In the genomic region with DNA sequence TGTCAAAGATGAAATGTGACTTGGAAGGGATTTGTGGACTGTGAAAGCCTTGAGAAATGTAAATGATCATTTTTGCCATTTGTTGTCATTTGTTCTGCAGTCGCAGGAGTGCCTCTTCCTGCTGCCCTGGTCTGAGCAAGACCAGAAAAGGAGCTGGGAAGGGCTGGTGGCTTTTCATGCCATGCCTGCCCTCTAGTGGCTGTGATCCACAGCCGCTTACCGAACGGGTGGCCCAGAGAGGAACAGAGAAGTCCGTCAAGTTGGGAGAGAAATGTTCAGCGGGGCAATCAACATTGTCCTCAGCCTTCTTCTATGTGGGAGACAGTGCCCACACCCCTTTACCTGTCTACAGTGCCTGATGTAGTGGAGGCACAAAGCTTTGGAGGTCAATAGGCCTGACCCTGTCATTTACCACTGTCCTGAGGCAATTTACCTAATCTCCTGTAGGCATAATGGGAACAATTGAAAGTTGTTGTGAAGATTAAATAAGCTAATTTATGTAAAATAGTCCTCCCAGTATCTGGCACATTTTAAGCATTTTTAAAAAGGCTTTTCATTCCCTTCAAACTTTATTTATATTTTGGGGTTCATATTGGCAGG, we compare ENCODE assay signal across 8 cellular contexts.
DNase-seq lines count a peak whose midpoint lies in the region; ATAC-seq and TF ChIP-seq lines count a peak whose summit lies in the region.

No MANE protein-coding gene starts in this region.

- peak; percentile 95 for TF ChIP-seq CTCF in A673 (conservative IDR thresholded peaks at IDR 0.05; ENCODE audit: low read depth, low read length)
- peak; percentile 80 for TF ChIP-seq CTCF in MCF 10A (IDR thresholded peaks at IDR 0.05; ENCODE audit: unreplicated experiment)

- peaks cover 10% of the 10 kb centered on the region for H3K4me1 Mint-ChIP-seq in MCF 10A (ENCODE audit: insufficient read depth, unreplicated experiment)

- H3K27ac ChIP-seq in A673 (ENCODE audit: low read depth, low read length, poor library complexity, severe bottlenecking), result no peak overlapping the region

- H3K27ac Mint-ChIP-seq in MCF 10A (ENCODE audit: low read depth, unreplicated experiment), result no peak overlapping the region

- peak; percentile 84 for DNase-seq in A673 (ENCODE audit: low spot score)
- peak; percentile 2 for DNase-seq in NCI-H187 treated with DMSO at 0.1 percent for 48 hours (lab: John Stamatoyannopoulos, UW)
- DNase-seq in T1000 (lab: John Stamatoyannopoulos, UW), result peak; percentile 4
- DNase-seq in MCF 10A (ENCODE audit: unreplicated experiment), result peak; percentile 85
- DNase-seq in iris pigment epithelial cell (ENCODE audit: low read depth), result peak; percentile 75
- DNase-seq in stimulated activated CD4-positive, alpha-beta T cell treated with anti-CD3 and anti-CD28 coated beads, Interleukin-1b, Interleukin-23, amount 100 ng/mL, for 24 hours (ENCODE audit: low read depth in 4 of 4, low spot score in 1 of 4), result peak in 3 of 4 experiments; percentile 21 to 34 (median 22)

- no peaks in the 10 kb centered on the region for H3K27me3 ChIP-seq in A673 (replicated peaks; ENCODE audit: insufficient read depth, low read depth, low read length, poor library complexity)

- H3K4me3 ChIP-seq in A673 (ENCODE audit: low read depth, low read length, poor library complexity, severe bottlenecking), result no peak overlapping the region

- peaks cover 15% of the 10 kb centered on the region for H3K27me3 Mint-ChIP-seq in MCF 10A (ENCODE audit: insufficient read depth, unreplicated experiment)

- no peaks in the 10 kb centered on the region for H3K36me3 ChIP-seq in A673 (ENCODE audit: insufficient read depth, low read length, poor library complexity, severe bottlenecking)

- no peaks in the 10 kb centered on the region for H3K36me3 Mint-ChIP-seq in MCF 10A (ENCODE audit: insufficient read depth, unreplicated experiment)

- POLR2A ChIA-PET in A673 (lab: Charles Lee; ENCODE audit: low non-redundant PET) (no interaction called here), MCF 10A (lab: Yijun Ruan, JAX) (interaction anchor here (2.3 kb wide), 1 partner anchor 188 kb away, joined by 9 read pairs; no protein-coding TSS in a partner anchor)

- CTCF ChIA-PET in A673 (lab: Charles Lee), result interaction anchor here (0.5 to 2.6 kb wide), 5 partner anchors 179 to 313 kb away, joined by 3 to 16 read pairs (median 3); no protein-coding TSS in a partner anchor
- CTCF ChIA-PET in MCF 10A (lab: Yijun Ruan, JAX), result interaction anchor here (0.6 to 11.0 kb wide), 42 partner anchors 9 to 444 kb away, joined by 3 to 378 read pairs (median 4); no protein-coding TSS in a partner anchor

- intact Hi-C loops in A673 (cut with micrococcal nuclease; ENCODE audit: unreplicated experiment) (loop anchor here (1.0 kb wide), 1 partner anchor 188 kb away; no protein-coding TSS in a partner anchor), MCF 10A (cut with micrococcal nuclease) (loop anchor here (1.0 kb wide), 2 partner anchors 188 to 250 kb away; no protein-coding TSS in a partner anchor)

- H3K4me1 ChIP-seq in A673 (ENCODE audit: insufficient read depth, low read length, poor library complexity, severe bottlenecking), result no peaks in the 10 kb centered on the region

- ATAC-seq in GM18502 (IDR thresholded peaks at IDR 0.05; ENCODE audit: poor library complexity, unreplicated experiment), result peak; percentile 99
- ATAC-seq in HG02870 (IDR thresholded peaks at IDR 0.05; ENCODE audit: unreplicated experiment), result peak; percentile 91

- H3K9me3 Mint-ChIP-seq in MCF 10A (ENCODE audit: unreplicated experiment), result no peaks in the 10 kb centered on the region

- H3K9me3 ChIP-seq in A673 (ENCODE audit: low read depth, low read length, poor library complexity, severe bottlenecking), result no peaks in the 10 kb centered on the region

- no peak overlapping the region for H3K4me3 Mint-ChIP-seq in MCF 10A (ENCODE audit: unreplicated experiment)

- no TSS peak for BruUV-seq in A673 (replicated peaks; lab: Mats Ljungman, UMichigan)
- no TSS peak for BruUV-seq in MCF 10A (replicated peaks; lab: Mats Ljungman, UMichigan)

Comparison
In these comparisons a context has a peak if more than half of its experiments do, and no peak if none do; other contexts are left out.
1. DNase-seq: peak in every context shown above with its lines; median percentile 85 in MCF 10A; 84 in A673; 75 in iris pigment epithelial cell; 22 in stimulated activated CD4-positive, alpha-beta T cell treated with anti-CD3 and anti-CD28 coated beads, Interleukin-1b, Interleukin-23, amount 100 ng/mL, for 24 hours; 4 in T1000; 2 in NCI-H187 treated with DMSO at 0.1 percent for 48 hours.